1 cellular context compared by ENCODE assay signal in genomic region chr3:2741520-2741919, GRCh38.
TF ChIP-seq lines count a peak whose summit lies in the region.

No MANE protein-coding gene starts in this region.

TF ChIP-seq in GM23338, 12 proteins besides CTCF, POLR2A, EP300 and RAD21:
- no peak for TF ChIP-seq ZNF114 (CRISPR knock-in tag; IDR thresholded peaks at IDR 0.05)
- no peak for TF ChIP-seq ETS1 (IDR thresholded peaks at IDR 0.05)
- no peak for TF ChIP-seq ZNF462 (CRISPR knock-in tag; IDR thresholded peaks at IDR 0.05)
- TF ChIP-seq EZH2 (IDR thresholded peaks at IDR 0.05; ENCODE audit: low read depth, unreplicated experiment): no peak
- TF ChIP-seq, protein P1, sequence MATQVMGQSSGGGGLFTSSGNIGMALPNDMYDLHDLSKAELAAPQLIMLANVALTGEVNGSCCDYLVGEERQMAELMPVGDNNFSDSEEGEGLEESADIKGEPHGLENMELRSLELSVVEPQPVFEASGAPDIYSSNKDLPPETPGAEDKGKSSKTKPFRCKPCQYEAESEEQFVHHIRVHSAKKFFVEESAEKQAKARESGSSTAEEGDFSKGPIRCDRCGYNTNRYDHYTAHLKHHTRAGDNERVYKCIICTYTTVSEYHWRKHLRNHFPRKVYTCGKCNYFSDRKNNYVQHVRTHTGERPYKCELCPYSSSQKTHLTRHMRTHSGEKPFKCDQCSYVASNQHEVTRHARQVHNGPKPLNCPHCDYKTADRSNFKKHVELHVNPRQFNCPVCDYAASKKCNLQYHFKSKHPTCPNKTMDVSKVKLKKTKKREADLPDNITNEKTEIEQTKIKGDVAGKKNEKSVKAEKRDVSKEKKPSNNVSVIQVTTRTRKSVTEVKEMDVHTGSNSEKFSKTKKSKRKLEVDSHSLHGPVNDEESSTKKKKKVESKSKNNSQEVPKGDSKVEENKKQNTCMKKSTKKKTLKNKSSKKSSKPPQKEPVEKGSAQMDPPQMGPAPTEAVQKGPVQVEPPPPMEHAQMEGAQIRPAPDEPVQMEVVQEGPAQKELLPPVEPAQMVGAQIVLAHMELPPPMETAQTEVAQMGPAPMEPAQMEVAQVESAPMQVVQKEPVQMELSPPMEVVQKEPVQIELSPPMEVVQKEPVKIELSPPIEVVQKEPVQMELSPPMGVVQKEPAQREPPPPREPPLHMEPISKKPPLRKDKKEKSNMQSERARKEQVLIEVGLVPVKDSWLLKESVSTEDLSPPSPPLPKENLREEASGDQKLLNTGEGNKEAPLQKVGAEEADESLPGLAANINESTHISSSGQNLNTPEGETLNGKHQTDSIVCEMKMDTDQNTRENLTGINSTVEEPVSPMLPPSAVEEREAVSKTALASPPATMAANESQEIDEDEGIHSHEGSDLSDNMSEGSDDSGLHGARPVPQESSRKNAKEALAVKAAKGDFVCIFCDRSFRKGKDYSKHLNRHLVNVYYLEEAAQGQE (IDR thresholded peaks at IDR 0.05; ENCODE audit: unreplicated experiment): no peak
- no peak for TF ChIP-seq CREB1 (CRISPR knock-in tag; IDR thresholded peaks at IDR 0.05; ENCODE audit: low read depth)
- no peak for TF ChIP-seq ZNF331 (CRISPR knock-in tag; IDR thresholded peaks at IDR 0.05; ENCODE audit: low read depth)
- no peak for TF ChIP-seq NANOG (IDR thresholded peaks at IDR 0.05; ENCODE audit: borderline replicate concordance)
- TF ChIP-seq POLR2AphosphoS5 (IDR thresholded peaks at IDR 0.05; ENCODE audit: low read depth): no peak
- no peak for TF ChIP-seq STAT1 (IDR thresholded peaks at IDR 0.05; ENCODE audit: unreplicated experiment)
- TF ChIP-seq EZH2phosphoT487 (IDR thresholded peaks at IDR 0.05; ENCODE audit: unreplicated experiment): no peak
- no peak for TF ChIP-seq JUNB (IDR thresholded peaks at IDR 0.05; ENCODE audit: unreplicated experiment)
